In the genomic region with DNA sequence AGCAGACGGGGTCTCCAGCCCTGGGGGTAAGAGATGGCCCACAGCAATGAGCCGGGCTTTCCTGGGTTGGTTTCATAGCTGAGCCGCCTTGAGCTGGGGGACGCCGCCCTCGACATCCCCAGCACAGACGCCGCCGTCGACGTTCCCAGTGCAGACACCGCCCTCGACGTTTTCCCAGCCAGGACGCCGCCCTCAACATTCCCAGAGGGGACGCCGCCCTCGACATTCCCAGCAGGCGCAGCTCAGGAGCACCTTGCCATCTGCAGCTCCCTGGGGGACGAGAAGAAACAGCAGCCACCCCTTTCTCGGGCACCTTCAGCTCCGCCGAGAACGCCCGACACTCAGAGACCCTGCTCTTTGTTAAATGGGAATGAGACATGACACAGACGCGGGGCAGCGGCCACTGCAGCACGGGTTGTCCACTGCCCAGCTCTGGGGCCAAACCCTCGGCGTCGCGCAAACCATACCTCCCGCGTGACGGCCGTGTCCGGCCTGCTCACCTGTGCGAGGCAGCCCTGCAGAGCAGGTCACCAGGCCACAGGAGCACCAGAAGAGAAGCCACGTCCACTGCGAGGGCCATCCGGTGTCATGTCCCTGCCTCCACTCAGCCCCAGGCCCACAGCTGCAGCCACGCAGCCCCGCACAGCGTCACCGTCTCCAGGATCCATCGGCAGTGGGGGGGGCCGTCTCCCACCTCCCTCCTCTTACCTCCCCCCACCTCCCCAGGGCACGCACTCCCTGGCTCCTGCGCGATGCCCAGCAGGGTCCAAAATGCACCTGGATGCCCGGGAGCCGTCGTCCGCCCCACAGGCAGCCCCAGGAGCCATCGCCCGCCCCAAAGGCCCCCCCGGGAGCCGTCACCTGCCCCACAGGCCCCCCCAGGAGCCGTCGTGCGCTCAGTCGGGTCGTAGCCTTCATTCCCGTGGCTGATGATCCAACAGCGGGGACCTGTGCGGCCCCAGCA, we compare ENCODE assay signal across 1 cellular context.
TF ChIP-seq lines count a peak whose summit lies in the region.

No MANE protein-coding gene starts in this region.

TF ChIP-seq in H1, 55 proteins besides CTCF, POLR2A, EP300 and RAD21:
- TF ChIP-seq POU5F1 (IDR thresholded peaks at IDR 0.05; ENCODE audit: low read depth, low read length) (no peak), JUN (IDR thresholded peaks at IDR 0.05; ENCODE audit: low read depth, low read length) (no peak), SIX5 (IDR thresholded peaks at IDR 0.05; ENCODE audit: low read depth, low read length) (no peak), CHD1 (IDR thresholded peaks at IDR 0.05; ENCODE audit: low read depth, low read length) (no peak), SIRT6 (IDR thresholded peaks at IDR 0.05; ENCODE audit: low read length) (no peak)
